In genomic region chr2:64019083-64019974, GRCh38 we compare ENCODE assay signal across 8 cellular contexts. TPM values are rescaled to one million over a fixed set of nuclear protein-coding genes. Genes with fewer than 3 reads are reported as not detected.
A peak's percentile ranks its signal among the peaks of the same experiment; 100 is the strongest.
DNase-seq lines count a peak whose midpoint lies in the region; ATAC-seq and TF ChIP-seq lines count a peak whose summit lies in the region.

A gene with protein sequence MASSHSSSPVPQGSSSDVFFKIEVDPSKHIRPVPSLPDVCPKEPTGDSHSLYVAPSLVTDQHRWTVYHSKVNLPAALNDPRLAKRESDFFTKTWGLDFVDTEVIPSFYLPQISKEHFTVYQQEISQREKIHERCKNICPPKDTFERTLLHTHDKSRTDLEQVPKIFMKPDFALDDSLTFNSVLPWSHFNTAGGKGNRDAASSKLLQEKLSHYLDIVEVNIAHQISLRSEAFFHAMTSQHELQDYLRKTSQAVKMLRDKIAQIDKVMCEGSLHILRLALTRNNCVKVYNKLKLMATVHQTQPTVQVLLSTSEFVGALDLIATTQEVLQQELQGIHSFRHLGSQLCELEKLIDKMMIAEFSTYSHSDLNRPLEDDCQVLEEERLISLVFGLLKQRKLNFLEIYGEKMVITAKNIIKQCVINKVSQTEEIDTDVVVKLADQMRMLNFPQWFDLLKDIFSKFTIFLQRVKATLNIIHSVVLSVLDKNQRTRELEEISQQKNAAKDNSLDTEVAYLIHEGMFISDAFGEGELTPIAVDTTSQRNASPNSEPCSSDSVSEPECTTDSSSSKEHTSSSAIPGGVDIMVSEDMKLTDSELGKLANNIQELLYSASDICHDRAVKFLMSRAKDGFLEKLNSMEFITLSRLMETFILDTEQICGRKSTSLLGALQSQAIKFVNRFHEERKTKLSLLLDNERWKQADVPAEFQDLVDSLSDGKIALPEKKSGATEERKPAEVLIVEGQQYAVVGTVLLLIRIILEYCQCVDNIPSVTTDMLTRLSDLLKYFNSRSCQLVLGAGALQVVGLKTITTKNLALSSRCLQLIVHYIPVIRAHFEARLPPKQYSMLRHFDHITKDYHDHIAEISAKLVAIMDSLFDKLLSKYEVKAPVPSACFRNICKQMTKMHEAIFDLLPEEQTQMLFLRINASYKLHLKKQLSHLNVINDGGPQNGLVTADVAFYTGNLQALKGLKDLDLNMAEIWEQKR (minus strand): TSS chr2:64019428. CDS start chr2:63983999, 35,429 bp downstream.

- TF ChIP-seq POLR2A in uterus (IDR thresholded peaks at IDR 0.05): peak; percentile 62 to 82

- H3K4me1 ChIP-seq in right atrium auricular region (peaks cover 0 to 41% of the 10 kb centered on the region in 2 donors), uterus (no peaks in the 10 kb centered on the region)

- intact Hi-C loops in uterus (cut with DNase I; ENCODE audit: low total_unique reads): no loop called here

- H3K36me3 ChIP-seq in right atrium auricular region (no peaks in the 10 kb centered on the region), uterus (no peaks in the 10 kb centered on the region)

- H3K9me3 ChIP-seq in right atrium auricular region (no peaks in the 10 kb centered on the region), uterus (no peaks in the 10 kb centered on the region)

- H3K4me3 ChIP-seq in right atrium auricular region (peak within 1 kb of the TSS; percentile 71 to 81), uterus (peak within 1 kb of the TSS; percentile 75 to 88)

- peak; percentile 44 for DNase-seq in DMS53 treated with DMSO at 0.1 percent for 48 hours (lab: John Stamatoyannopoulos, UW; ENCODE audit: unreplicated experiment)
- peak; percentile 71 for DNase-seq in HuH-7 (ENCODE audit: low spot score)
- DNase-seq in T-helper 1 cell: peak; percentile 33 to 61 (median 42)
- DNase-seq in amygdala (lab: John Stamatoyannopoulos, UW): peak in 52 of 56 donors; percentile 13 to 87 (median 62)
- DNase-seq in right atrium auricular region (ENCODE audit: low spot score): peak; percentile 60
- DNase-seq in putamen (ENCODE audit: low spot score): peak; percentile 79
- peak; percentile 64 to 76 for DNase-seq in uterus

- H3K27me3 ChIP-seq in right atrium auricular region: no peaks in the 10 kb centered on the region
- H3K27me3 ChIP-seq in uterus: no peaks in the 10 kb centered on the region

- peak; percentile 58 for ATAC-seq in GM21423 (IDR thresholded peaks at IDR 0.05; ENCODE audit: unreplicated experiment)

- peak in 1 of 2 donors; percentile 17 for TF ChIP-seq CTCF in right atrium auricular region (IDR thresholded peaks at IDR 0.05)
- TF ChIP-seq CTCF in uterus (IDR thresholded peaks at IDR 0.05): peak in 2 of 4 experiments; percentile 8 to 29

- peak within 1 kb of the TSS; percentile 96 to 97 for H3K27ac ChIP-seq in right atrium auricular region
- peak within 1 kb of the TSS; percentile 98 to 99 for H3K27ac ChIP-seq in uterus

RNA-seq across cellular contexts. Expression of the gene that starts here (rescaled TPM):
- total RNA-seq in right atrium auricular region: 10 to 100 TPM; 10.9 to 12.5 TPM
- total RNA-seq in uterus: 10 to 100 TPM; 32.1 to 55.2 (median 39.8) TPM

Comparison
In these comparisons a context has a peak if more than half of its experiments do, and no peak if none do; other contexts are left out.
1. Peak in every context shown above with its lines: DNase-seq, ATAC-seq, H3K4me3 ChIP-seq and H3K27ac ChIP-seq.